In genomic region chr1:39102537-39103320, GRCh38 we compare ENCODE assay signal across 8 cellular contexts.
DNase-seq lines count a peak whose midpoint lies in the region; ATAC-seq and TF ChIP-seq lines count a peak whose summit lies in the region.

No MANE protein-coding gene starts in this region.

- DNase-seq in stimulated activated naive CD4-positive, alpha-beta T cell (lab: John Stamatoyannopoulos, UW) = peak in 4 of 6 experiments; percentile 7 to 51 (median 40)
- no peak for DNase-seq in stimulated activated naive CD4-positive, alpha-beta T cell treated with Interleukin-2 at 50 U/mL for 16 hours (lab: John Stamatoyannopoulos, UW)
- DNase-seq in Kasumi-1 (lab: John Stamatoyannopoulos, UW) = peak; percentile 96 to 98
- peak; percentile 80 for DNase-seq in OCI-LY7 (ENCODE audit: low spot score)
- DNase-seq in astrocyte of the cerebellum (ENCODE audit: low read depth) = peak; percentile 64
- DNase-seq in hippocampal formation (lab: John Stamatoyannopoulos, UW) = peak; percentile 49 to 94
- DNase-seq in retinal pigment epithelial cell (ENCODE audit: low read depth) = no peak

- no peaks in the 10 kb centered on the region for H3K9me3 ChIP-seq in OCI-LY7 (ENCODE audit: low read length)

- no peak for TF ChIP-seq POLR2A in GM18505 (IDR thresholded peaks at IDR 0.05; ENCODE audit: borderline replicate concordance, extremely low read depth, insufficient read depth, insufficient read length)

- POLR2A ChIA-PET in OCI-LY7 (lab: Charles Lee) = no interaction called here

- peak overlapping the region; percentile 15 for H3K4me3 ChIP-seq in OCI-LY7 (ENCODE audit: low read depth, low read length, poor library complexity, severe bottlenecking)
- H3K4me3 ChIP-seq in astrocyte of the cerebellum (ENCODE audit: low read depth, low read length) = no peak overlapping the region
- no peak overlapping the region for H3K4me3 ChIP-seq in retinal pigment epithelial cell (ENCODE audit: low read length)

- intact Hi-C loops in OCI-LY7 (cut with micrococcal nuclease; ENCODE audit: unreplicated experiment) = loop anchor here (1.0 to 2.0 kb wide), 2 partner anchors 89 to 156 kb away; no protein-coding TSS in a partner anchor

- H3K36me3 ChIP-seq in OCI-LY7 (ENCODE audit: insufficient read depth, low read length) = no peaks in the 10 kb centered on the region

- H3K79me2 ChIP-seq in OCI-LY7 (ENCODE audit: insufficient read depth, low read depth, low read length) = no peaks in the 10 kb centered on the region

- ATAC-seq in GM18505 (IDR thresholded peaks at IDR 0.05; ENCODE audit: unreplicated experiment) = no peak

- H3K4me1 ChIP-seq in OCI-LY7 (ENCODE audit: insufficient read depth, low read length, poor library complexity, severe bottlenecking) = peaks cover 33% of the 10 kb centered on the region

- H2AFZ ChIP-seq in OCI-LY7 (ENCODE audit: low read length) = peak overlapping the region; percentile 20; the same call in 1 of the 2 replicates

- H4K20me1 ChIP-seq in OCI-LY7 (ENCODE audit: insufficient read depth, low read length) = no peaks in the 10 kb centered on the region; the same call in 1 of the 2 replicates

- CTCF ChIA-PET in OCI-LY7 (lab: Charles Lee; ENCODE audit: unreplicated experiment) = no interaction called here

- TF ChIP-seq CTCF in OCI-LY7 (conservative IDR thresholded peaks at IDR 0.05; ENCODE audit: low read length) (peak; percentile 83), astrocyte of the cerebellum (IDR thresholded peaks at IDR 0.05; ENCODE audit: low read depth, low read length, missing control alignments) (peak; percentile 70), retinal pigment epithelial cell (conservative IDR thresholded peaks at IDR 0.05; ENCODE audit: low read depth, low read length) (peak; percentile 73)

- H3K4me2 ChIP-seq in OCI-LY7 (ENCODE audit: low read length) = peak overlapping the region; percentile 47

- H3K9me2 ChIP-seq in OCI-LY7 (ENCODE audit: insufficient read depth, low read length) = no peaks in the 10 kb centered on the region

- in situ Hi-C loops in astrocyte of the cerebellum (cut with HindIII; ENCODE audit: low sequenced_read_pairs) = no loop called here

- peak overlapping the region; percentile 13 for H3K27ac ChIP-seq in OCI-LY7 (ENCODE audit: low read depth, low read length, poor library complexity, severe bottlenecking)

- BruUV-seq in OCI-LY7 (replicated peaks; lab: Mats Ljungman, UMichigan) = no TSS peak

Comparison
In these comparisons a context has a peak if more than half of its experiments do, and no peak if none do; other contexts are left out.
1. DNase-seq: peak in stimulated activated naive CD4-positive, alpha-beta T cell (4 of 6), Kasumi-1 (2 of 2), OCI-LY7 (single experiment), astrocyte of the cerebellum (single experiment) and hippocampal formation (2 of 2); none in stimulated activated naive CD4-positive, alpha-beta T cell treated with Interleukin-2 at 50 U/mL for 16 hours (single experiment) and retinal pigment epithelial cell (single experiment).
2. Peak in every context shown above with its lines, with median percentiles within 50 percentile points of each other: CTCF ChIP-seq.